ENCODE assay signal across 15 cellular contexts in genomic region chr3:11391930-11392688, GRCh38.
A peak's percentile ranks its signal among the peaks of the same experiment; 100 is the strongest.
DNase-seq lines count a peak whose midpoint lies in the region; ATAC-seq and TF ChIP-seq lines count a peak whose summit lies in the region.
"Had no signal": no experiment of that assay in that cellular context is flagged by ENCODE, and none has a peak within 500 bp of the region (broad histone marks: within the 10 kb centered on the region; RNA-seq: fewer than 3 reads in every experiment).

No MANE protein-coding gene starts in this region.

- peaks cover 9% of the 10 kb centered on the region for H3K79me1 ChIP-seq in mesenchymal stem cell (replicated peaks; ENCODE audit: low read length, poor library complexity, severe bottlenecking)

- no peaks in the 10 kb centered on the region for H3K9me3 ChIP-seq in BLaER1
- no peaks in the 10 kb centered on the region for H3K9me3 ChIP-seq in mesenchymal stem cell (ENCODE audit: control insufficient read depth, low read length)
- no peaks in the 10 kb centered on the region for H3K9me3 ChIP-seq in stomach

- H2BK15ac ChIP-seq in mesenchymal stem cell (ENCODE audit: low read depth, poor library complexity, severe bottlenecking) = no peak overlapping the region

- in situ Hi-C loops in brain microvascular endothelial cell (cut with HindIII; ENCODE audit: low pct_ligation_motif_present, low sequenced_read_pairs) = loop anchor here (25.0 kb wide), 2 partner anchors 145 to 245 kb away; partner anchors contain the start of gene VGLL4

- H3K4me2 ChIP-seq in BLaER1 (peak overlapping the region; percentile 63), mesenchymal stem cell (ENCODE audit: low read length, poor library complexity, severe bottlenecking) (no peak overlapping the region)

- DNase-seq in Jurkat, Clone E6-1 (ENCODE audit: low read depth, low spot score) = peak; percentile 6
- DNase-seq in brain microvascular endothelial cell (peak; percentile 70), mesenchymal stem cell (peak; percentile 75), stomach (no peak), NCI-H446 treated with DMSO at 0.1 percent for 48 hours (lab: John Stamatoyannopoulos, UW) (no peak), HK-2 (ENCODE audit: unreplicated experiment) (no peak)
- DNase-seq: activated CD4-positive, alpha-beta T cell treated with anti-CD3 and anti-CD28 coated beads for 4 hours; activated naive CD4-positive, alpha-beta T cell; CD8-positive, alpha-beta memory T cell; effector CD8-positive, alpha-beta T cell; SIG-M5; stimulated activated CD4-positive, alpha-beta T cell treated with anti-CD3 and anti-CD28 coated beads, Interleukin-15, amount 100 ng/mL, for 24 hours had no signal

- H3K9ac ChIP-seq in BLaER1 (no peak overlapping the region), mesenchymal stem cell (ENCODE audit: low read length) (no peak overlapping the region)

- no peak for TF ChIP-seq EP300 in stomach (IDR thresholded peaks at IDR 0.05)

- intact Hi-C loops in stomach (cut with DNase I; ENCODE audit: low total_unique reads) = no loop called here

- H3K14ac ChIP-seq in mesenchymal stem cell (ENCODE audit: low read length in 2 of 2) = no peak overlapping the region

- H3K27me3 ChIP-seq in BLaER1 = no peaks in the 10 kb centered on the region
- no peaks in the 10 kb centered on the region for H3K27me3 ChIP-seq in brain microvascular endothelial cell (replicated peaks)
- no peaks in the 10 kb centered on the region for H3K27me3 ChIP-seq in mesenchymal stem cell (ENCODE audit: control insufficient read depth in 1 of 2, insufficient read depth in 1 of 2, low read length in 2 of 2)
- no peaks in the 10 kb centered on the region for H3K27me3 ChIP-seq in stomach

- TF ChIP-seq POLR2A in stomach (IDR thresholded peaks at IDR 0.05) = no peak

- WGBS in mesenchymal stem cell = 69% methylated on average over 2 of the region's 2 CpGs
- WGBS in stomach, 5 donors = 39 to 62% (median 53%) methylated on average over 2 of the region's 2 CpGs

- no peak overlapping the region for H2BK120ac ChIP-seq in mesenchymal stem cell (ENCODE audit: low read depth, low read length)

- no peak overlapping the region for H3K23ac ChIP-seq in mesenchymal stem cell (ENCODE audit: low read length in 2 of 2)

- H3K4me3 ChIP-seq in BLaER1 = no peak overlapping the region
- H3K4me3 ChIP-seq in Jurkat, Clone E6-1 (ENCODE audit: low read length) = no peak overlapping the region
- H3K4me3 ChIP-seq in brain microvascular endothelial cell (ENCODE audit: low read depth, low read length) = no peak overlapping the region
- H3K4me3 ChIP-seq in mesenchymal stem cell (ENCODE audit: insufficient read depth in 1 of 2, low read depth in 1 of 2, low read length in 2 of 2) = no peak overlapping the region
- no peak overlapping the region for H3K4me3 ChIP-seq in stomach

- no peak overlapping the region for H2BK5ac ChIP-seq in mesenchymal stem cell (ENCODE audit: low read depth, low read length, poor library complexity, severe bottlenecking)

- H3K27ac ChIP-seq in BLaER1 (no peak overlapping the region), brain microvascular endothelial cell (peak overlapping the region; percentile 63), mesenchymal stem cell (ENCODE audit: low read length, poor library complexity, severe bottlenecking) (peak overlapping the region; percentile 82), stomach (no peak overlapping the region)

- H3K18ac ChIP-seq in mesenchymal stem cell (ENCODE audit: low read depth in 1 of 2, low read length in 2 of 2) = no peak overlapping the region

- ATAC-seq in HG02571 (IDR thresholded peaks at IDR 0.05; ENCODE audit: unreplicated experiment) = no peak
- ATAC-seq: stimulated activated memory B cell treated with anti-CD40 and anti-IgM and Interleukin-4, amounts not matched to agents 10 μg/mL and 1 μg/mL and 100 μg/mL, for 72 hours had no signal

- H3K4me1 ChIP-seq in BLaER1 (peaks cover 29% of the 10 kb centered on the region), mesenchymal stem cell (ENCODE audit: control insufficient read depth, insufficient read depth, low read depth, low read length) (peaks cover 5% of the 10 kb centered on the region), stomach (peaks cover 0 to 27% (median 18%) of the 10 kb centered on the region in 4 donors)

- no peak overlapping the region for H3K4ac ChIP-seq in mesenchymal stem cell (ENCODE audit: low read depth in 1 of 2, low read length in 2 of 2)

- H2AK5ac ChIP-seq in mesenchymal stem cell (ENCODE audit: low read length, severe bottlenecking) = no peak overlapping the region

- TF ChIP-seq CTCF in brain microvascular endothelial cell (IDR thresholded peaks at IDR 0.05; ENCODE audit: low read depth, low read length, missing control alignments) = no peak
- no peak for TF ChIP-seq CTCF in stomach (IDR thresholded peaks at IDR 0.05)

- H4K8ac ChIP-seq in mesenchymal stem cell (ENCODE audit: low read length) = no peak overlapping the region

- H2BK12ac ChIP-seq in mesenchymal stem cell (ENCODE audit: low read length in 2 of 2) = no peak overlapping the region

- H2AFZ ChIP-seq in mesenchymal stem cell (ENCODE audit: low read depth, low read length) = no peak overlapping the region

- H4K91ac ChIP-seq in mesenchymal stem cell (ENCODE audit: low read length) = no peak overlapping the region

- H3K36me3 ChIP-seq in BLaER1 = peaks cover 6% of the 10 kb centered on the region; the same call in 1 of the 2 replicates
- H3K36me3 ChIP-seq in brain microvascular endothelial cell (replicated peaks) = no peaks in the 10 kb centered on the region
- H3K36me3 ChIP-seq in mesenchymal stem cell (ENCODE audit: control insufficient read depth in 1 of 2, insufficient read depth in 2 of 2, low read depth in 1 of 2, low read length in 2 of 2) = peaks cover 0 to 2% of the 10 kb centered on the region in 2 experiments
- H3K36me3 ChIP-seq in stomach = no peaks in the 10 kb centered on the region

- H4K20me1 ChIP-seq in BLaER1 = peaks cover 12% of the 10 kb centered on the region

Comparison
In these comparisons a context has a peak if more than half of its experiments do, and no peak if none do; other contexts are left out.
1. H3K27ac ChIP-seq: peak in brain microvascular endothelial cell (single experiment) and mesenchymal stem cell (single experiment); none in BLaER1 (single experiment) and stomach (0 of 5).
2. DNase-seq: peak in Jurkat, Clone E6-1 (single experiment), brain microvascular endothelial cell (single experiment) and mesenchymal stem cell (single experiment); none in stomach (single experiment), NCI-H446 treated with DMSO at 0.1 percent for 48 hours (single experiment) and HK-2 (single experiment).